Comparison of ENCODE assay signal across 1 cellular context in the genomic region with DNA sequence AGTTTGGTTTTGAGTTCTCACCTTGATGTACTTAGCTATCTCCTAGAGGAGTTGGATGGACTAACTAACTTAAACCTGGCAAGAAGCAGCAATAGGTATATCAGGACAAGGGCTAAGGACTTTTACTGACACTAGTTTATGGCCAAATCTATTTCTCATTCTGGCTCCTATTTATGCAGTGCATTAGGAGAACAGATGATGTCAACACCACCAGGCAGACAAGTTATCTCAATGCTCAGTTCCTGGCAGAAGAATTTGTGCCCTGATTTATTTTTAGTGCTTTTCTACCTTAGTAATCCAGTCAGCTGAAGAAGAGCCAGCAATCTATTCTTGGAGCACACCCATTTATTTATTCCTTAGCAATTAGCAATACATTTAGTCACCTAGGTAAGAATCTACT.
TF ChIP-seq lines count a peak whose summit lies in the region.

No MANE protein-coding gene starts in this region.

TF ChIP-seq in IMR-90, 13 proteins besides CTCF, POLR2A, EP300 and RAD21:
- TF ChIP-seq, protein P1, sequence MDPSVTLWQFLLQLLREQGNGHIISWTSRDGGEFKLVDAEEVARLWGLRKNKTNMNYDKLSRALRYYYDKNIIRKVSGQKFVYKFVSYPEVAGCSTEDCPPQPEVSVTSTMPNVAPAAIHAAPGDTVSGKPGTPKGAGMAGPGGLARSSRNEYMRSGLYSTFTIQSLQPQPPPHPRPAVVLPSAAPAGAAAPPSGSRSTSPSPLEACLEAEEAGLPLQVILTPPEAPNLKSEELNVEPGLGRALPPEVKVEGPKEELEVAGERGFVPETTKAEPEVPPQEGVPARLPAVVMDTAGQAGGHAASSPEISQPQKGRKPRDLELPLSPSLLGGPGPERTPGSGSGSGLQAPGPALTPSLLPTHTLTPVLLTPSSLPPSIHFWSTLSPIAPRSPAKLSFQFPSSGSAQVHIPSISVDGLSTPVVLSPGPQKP (IDR thresholded peaks at IDR 0.05; ENCODE audit: borderline replicate concordance, low read depth, low read length), result no peak
- no peak for TF ChIP-seq CHD1 (IDR thresholded peaks at IDR 0.05; ENCODE audit: low read depth, low read length)
- no peak for TF ChIP-seq MAFK (IDR thresholded peaks at IDR 0.05; ENCODE audit: low read depth, low read length)
- no peak for TF ChIP-seq MXI1 (IDR thresholded peaks at IDR 0.05; ENCODE audit: borderline replicate concordance, low read depth, low read length)
- TF ChIP-seq, protein P2, sequence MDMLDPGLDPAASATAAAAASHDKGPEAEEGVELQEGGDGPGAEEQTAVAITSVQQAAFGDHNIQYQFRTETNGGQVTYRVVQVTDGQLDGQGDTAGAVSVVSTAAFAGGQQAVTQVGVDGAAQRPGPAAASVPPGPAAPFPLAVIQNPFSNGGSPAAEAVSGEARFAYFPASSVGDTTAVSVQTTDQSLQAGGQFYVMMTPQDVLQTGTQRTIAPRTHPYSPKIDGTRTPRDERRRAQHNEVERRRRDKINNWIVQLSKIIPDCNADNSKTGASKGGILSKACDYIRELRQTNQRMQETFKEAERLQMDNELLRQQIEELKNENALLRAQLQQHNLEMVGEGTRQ (IDR thresholded peaks at IDR 0.05; ENCODE audit: low read depth, low read length), result no peak
- no peak for TF ChIP-seq NFE2L2 (IDR thresholded peaks at IDR 0.05; ENCODE audit: low read depth, low read length)
- TF ChIP-seq BHLHE40 (IDR thresholded peaks at IDR 0.05; ENCODE audit: low read depth, low read length), result no peak
- no peak for TF ChIP-seq SMC3 (IDR thresholded peaks at IDR 0.05; ENCODE audit: low read depth, low read length)
- TF ChIP-seq MAZ (IDR thresholded peaks at IDR 0.05; ENCODE audit: borderline replicate concordance, low read depth, low read length), result no peak
- no peak for TF ChIP-seq FOS (IDR thresholded peaks at IDR 0.05; ENCODE audit: low read depth, low read length)
- TF ChIP-seq CEBPB (IDR thresholded peaks at IDR 0.05; ENCODE audit: low read depth, low read length), result no peak
- TF ChIP-seq RCOR1 (IDR thresholded peaks at IDR 0.05; ENCODE audit: insufficient replicate concordance, low read length), result no peak
- TF ChIP-seq RFX5 (IDR thresholded peaks at IDR 0.05; ENCODE audit: low read depth, low read length), result no peak
